In the genomic region with DNA sequence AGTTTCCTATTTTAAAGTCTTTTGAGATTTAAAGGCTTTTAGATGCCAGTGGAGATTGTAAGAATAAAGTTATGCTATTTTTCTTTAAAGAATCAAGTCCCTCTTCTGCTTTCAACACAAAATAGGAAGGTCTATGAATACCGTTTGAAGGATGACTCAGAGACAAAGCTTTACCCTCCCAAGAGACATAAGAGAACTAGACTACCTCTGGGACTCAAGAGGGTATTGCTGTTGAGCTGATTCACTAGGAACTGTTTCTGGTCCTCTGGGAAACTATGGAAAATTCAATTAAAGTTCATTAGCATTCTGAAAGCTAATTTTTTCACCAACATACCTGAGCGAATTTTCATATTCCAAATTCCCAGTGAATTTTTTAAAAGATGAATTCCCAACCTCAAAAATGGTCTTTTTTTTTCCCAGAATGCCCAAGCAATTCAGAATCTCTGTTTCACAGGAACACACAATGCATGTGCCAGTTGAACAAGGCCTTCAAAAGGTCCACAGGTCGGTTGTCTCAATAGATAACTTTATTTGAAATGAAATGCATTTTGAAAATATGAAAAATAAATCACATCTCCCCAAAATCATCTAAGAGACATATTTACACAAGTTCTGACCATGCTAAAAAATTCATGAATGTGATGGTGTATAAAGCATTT, we compare ENCODE assay signal across 11 cellular contexts. TPM values are rescaled to one million over a fixed set of nuclear protein-coding genes. Genes with fewer than 3 reads are reported as not detected.
A peak's percentile ranks its signal among the peaks of the same experiment; 100 is the strongest.
DNase-seq lines count a peak whose midpoint lies in the region; ATAC-seq and TF ChIP-seq lines count a peak whose summit lies in the region.
"Had no signal": no experiment of that assay in that cellular context is flagged by ENCODE, and none has a peak within 500 bp of the region (broad histone marks: within the 10 kb centered on the region; RNA-seq: fewer than 3 reads in every experiment).

No MANE protein-coding gene starts in this region.

- H3K79me2 ChIP-seq in osteoblast (ENCODE audit: insufficient read depth, low read length) = peaks cover 19% of the 10 kb centered on the region

- no peak overlapping the region for H2AFZ ChIP-seq in osteoblast (ENCODE audit: low read length)

- H3K4me3 ChIP-seq in osteoblast (ENCODE audit: insufficient read depth, low read length) (no peak overlapping the region), upper lobe of right lung (no peak overlapping the region)

- peaks cover 6% of the 10 kb centered on the region for H4K20me1 ChIP-seq in osteoblast (ENCODE audit: insufficient read depth, low read length)

- H3K9me3 ChIP-seq in osteoblast (ENCODE audit: low read depth, low read length) (no peaks in the 10 kb centered on the region), upper lobe of right lung (no peaks in the 10 kb centered on the region)

- no peaks in the 10 kb centered on the region for H3K27me3 ChIP-seq in osteoblast (ENCODE audit: insufficient read depth, low read length)
- no peaks in the 10 kb centered on the region for H3K27me3 ChIP-seq in upper lobe of right lung

- intact Hi-C loops in upper lobe of right lung (cut with DNase I) = loop anchor here (10.0 kb wide), 1 partner anchor 200 kb away; no protein-coding TSS in a partner anchor

- no peak overlapping the region for H3K4me2 ChIP-seq in osteoblast (ENCODE audit: insufficient read depth, low read length)

- no peak for ATAC-seq in upper lobe of right lung

- H3K4me1 ChIP-seq in osteoblast (ENCODE audit: insufficient read depth, low read length) = peaks cover 44% of the 10 kb centered on the region
- peaks cover 18% of the 10 kb centered on the region for H3K4me1 ChIP-seq in upper lobe of right lung

- H3K27ac ChIP-seq in osteoblast (ENCODE audit: low read depth, low read length) = peak overlapping the region; percentile 93
- H3K27ac ChIP-seq in upper lobe of right lung = no peak overlapping the region

- H3K36me3 ChIP-seq in osteoblast (ENCODE audit: insufficient read depth, low read length) (peaks cover 19% of the 10 kb centered on the region), upper lobe of right lung (no peaks in the 10 kb centered on the region)

- no peak for TF ChIP-seq CTCF in osteoblast (IDR thresholded peaks at IDR 0.05; ENCODE audit: extremely low read depth, low read depth, low read length)
- no peak for TF ChIP-seq CTCF in upper lobe of right lung (IDR thresholded peaks at IDR 0.05)

- DNase-seq in NCI-H2171 treated with DMSO at 0.1 percent for 48 hours (lab: John Stamatoyannopoulos, UW) = peak; percentile 66
- DNase-seq in NCI-H2171 (lab: John Stamatoyannopoulos, UW) = no peak
- DNase-seq in NCI-H226 = peak; percentile 75
- DNase-seq in astrocyte of the hippocampus (ENCODE audit: low read depth, low spot score) = peak; percentile 74
- peak; percentile 81 for DNase-seq in osteoblast (ENCODE audit: insufficient read length, low spot score, missing footprints)
- no peak for DNase-seq in upper lobe of right lung
- no peak for DNase-seq in cerebellar nuclear complex (lab: John Stamatoyannopoulos, UW)
- DNase-seq in iPS-NIHi7 (ENCODE audit: extremely low spot score) = no peak
- DNase-seq: 8988T; activated naive CD4-positive, alpha-beta T cell treated with anti-CD3 and anti-CD28 coated beads for 36 hours; nephron progenitor cell had no signal

RNA-seq across cellular contexts. Expression of gene PHLDA1, which starts 6.5 kb away (rescaled TPM):
- total RNA-seq in osteoblast = 111 and 136 TPM in 2 replicates
- 16.2 TPM for total RNA-seq in upper lobe of right lung

RNA-seq across cellular contexts. Expression of gene NAP1L1, which starts 59.4 kb away (rescaled TPM):
- 200 and 203 TPM in 2 replicates for total RNA-seq in osteoblast
- 500 TPM for total RNA-seq in upper lobe of right lung

Comparison
In these comparisons a context has a peak if more than half of its experiments do, and no peak if none do; other contexts are left out.
1. DNase-seq: peak in NCI-H2171 treated with DMSO at 0.1 percent for 48 hours (single experiment), NCI-H226 (single experiment), astrocyte of the hippocampus (single experiment) and osteoblast (single experiment); none in NCI-H2171 (single experiment), upper lobe of right lung (single experiment), cerebellar nuclear complex (0 of 2) and iPS-NIHi7 (single experiment).